8 cellular contexts compared by ENCODE assay signal in genomic region chr1:160726498-160727391, GRCh38. TPM values are rescaled to one million over a fixed set of nuclear protein-coding genes. Genes with fewer than 3 reads are reported as not detected.
DNase-seq lines count a peak whose midpoint lies in the region; ATAC-seq and TF ChIP-seq lines count a peak whose summit lies in the region.

No MANE protein-coding gene starts in this region.

- peaks cover 18% of the 10 kb centered on the region for H3K4me1 ChIP-seq in PC-9 (replicated peaks; ENCODE audit: insufficient read depth)

- in situ Hi-C loops in KBM-7 (cut with MboI; ENCODE audit: low pct_unique_long_range_greater_than_20kb, low sequenced_read_pairs), result no loop called here

- H3K36me3 ChIP-seq in PC-9 (ENCODE audit: low read depth), result no peaks in the 10 kb centered on the region

- BruUV-seq in PC-9 (replicated peaks; lab: Mats Ljungman, UMichigan), result no TSS peak

- TF ChIP-seq CTCF in PC-9 (conservative IDR thresholded peaks at IDR 0.05), result peak; percentile 93

- H4K20me1 ChIP-seq in PC-9 (ENCODE audit: insufficient read depth), result no peaks in the 10 kb centered on the region

- peak; percentile 60 for ATAC-seq in GM21447 (IDR thresholded peaks at IDR 0.05; ENCODE audit: unreplicated experiment)

- no peak overlapping the region for H3K4me3 ChIP-seq in PC-9

- intact Hi-C loops in PC-9 (cut with micrococcal nuclease; ENCODE audit: unreplicated experiment), result loop anchor here (1.0 to 5.0 kb wide), 5 partner anchors 21 to 225 kb away; no protein-coding TSS in a partner anchor

- no peaks in the 10 kb centered on the region for H3K9me2 ChIP-seq in PC-9 (ENCODE audit: insufficient read depth)

- H3K4me2 ChIP-seq in PC-9, result peak overlapping the region; percentile 28

- DNase-seq in DMS 273 treated with DMSO at 0.1 percent for 48 hours (lab: John Stamatoyannopoulos, UW), result peak; percentile 15
- peak; percentile 85 for DNase-seq in KBM-7
- peak; percentile 51 to 63 for DNase-seq in PC-9
- DNase-seq in activated naive CD4-positive, alpha-beta T cell treated with Interleukin-2 at 50 U/mL for 16 hours, result peak; percentile 61
- DNase-seq in globus pallidus (ENCODE audit: low spot score), result peak; percentile 66
- DNase-seq in occipital lobe (lab: John Stamatoyannopoulos, UW), result peak; percentile 26
- no peak for DNase-seq in cerebellar nuclear complex (lab: John Stamatoyannopoulos, UW)

- H3K27ac ChIP-seq in PC-9, result peak overlapping the region; percentile 50

- no peaks in the 10 kb centered on the region for H3F3A ChIP-seq in PC-9 (ENCODE audit: insufficient read depth, low read depth)

- H3K79me2 ChIP-seq in PC-9 (ENCODE audit: low read depth), result no peaks in the 10 kb centered on the region

- POLR2A ChIA-PET in PC-9 (lab: Charles Lee; ENCODE audit: unreplicated experiment), result no interaction called here

- H2AFZ ChIP-seq in PC-9, result peak overlapping the region; percentile 40

- H3K9me3 ChIP-seq in PC-9 (ENCODE audit: insufficient read depth, low read depth), result no peaks in the 10 kb centered on the region

- CTCF ChIA-PET in PC-9 (lab: Charles Lee), result interaction anchor here (0.6 to 1.5 kb wide), 4 partner anchors 54 to 306 kb away, joined by 3 to 9 read pairs (median 4); no protein-coding TSS in a partner anchor

- H3K27me3 ChIP-seq in PC-9 (ENCODE audit: insufficient read depth, low read depth), result no peaks in the 10 kb centered on the region

RNA-seq across cellular contexts. Expression of gene SLAMF7, which starts 12.3 kb away (rescaled TPM):
- total RNA-seq in PC-9 (2021) (1.7 and 3.6 TPM in 2 replicates), occipital lobe (not detected)

RNA-seq across cellular contexts. Expression of gene CD48, which starts 15.1 kb away (rescaled TPM):
- total RNA-seq in PC-9 (2021), result not detected in 2 replicates
- 1.1 TPM for total RNA-seq in occipital lobe

Comparison
In these comparisons a context has a peak if more than half of its experiments do, and no peak if none do; other contexts are left out.
1. DNase-seq: peak in DMS 273 treated with DMSO at 0.1 percent for 48 hours (single experiment), KBM-7 (single experiment), PC-9 (2 of 2), activated naive CD4-positive, alpha-beta T cell treated with Interleukin-2 at 50 U/mL for 16 hours (single experiment), globus pallidus (single experiment) and occipital lobe (single experiment); none in cerebellar nuclear complex (0 of 2).